13 cellular contexts compared by ENCODE assay signal in the genomic region with DNA sequence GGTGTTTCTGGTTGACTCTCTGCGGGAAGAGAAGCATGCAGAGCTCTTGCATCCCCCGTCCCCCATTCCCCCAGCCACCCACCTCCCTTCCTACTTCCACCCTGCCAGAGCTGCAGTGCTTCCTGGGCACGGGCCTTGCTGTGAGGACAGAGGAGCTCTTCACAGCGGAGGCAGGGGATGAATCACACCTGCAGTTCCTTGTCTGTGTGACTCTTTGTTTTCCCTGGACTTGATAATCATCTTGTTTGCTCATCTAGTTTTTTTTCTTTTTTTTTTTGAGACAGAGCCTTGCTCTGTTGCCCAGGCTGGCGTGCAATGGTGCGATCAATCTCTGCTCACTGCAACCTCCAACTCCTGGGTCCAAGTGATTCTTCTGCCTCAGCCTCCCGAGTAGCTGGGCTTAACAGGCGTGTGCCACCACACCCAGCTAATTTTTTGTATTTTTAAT. TPM values are rescaled to one million over a fixed set of nuclear protein-coding genes. Genes with fewer than 3 reads are reported as not detected.
DNase-seq lines count a peak whose midpoint lies in the region; TF ChIP-seq lines count a peak whose summit lies in the region.
"Had no signal": no experiment of that assay in that cellular context is flagged by ENCODE, and none has a peak within 500 bp of the region (broad histone marks: within the 10 kb centered on the region; RNA-seq: fewer than 3 reads in every experiment).

No MANE protein-coding gene starts in this region.

- H3K4me1 Mint-ChIP-seq in endodermal cell: peaks cover 7% of the 10 kb centered on the region

- POLR2A ChIA-PET in GM10248 (lab: Yijun Ruan, JAX): no interaction called here

- no peak overlapping the region for H3K9ac ChIP-seq in endodermal cell (ENCODE audit: extremely low read depth, low read length, poor library complexity, severe bottlenecking)
- H3K9ac ChIP-seq: BLaER1 treated with 17β-estradiol and CSF1 and Interleukin-3, amounts not matched to agents 10 nM and 100 nM had no signal

- 89 to 92% methylated on average over 7 to 8 of the region's 8 CpGs for WGBS in endodermal cell (ENCODE audit: insufficient coverage in 1 of 2, insufficient read length in 1 of 2), 2 experiments
- 91 to 94% methylated on average over 8 of the region's 8 CpGs for WGBS in thyroid gland, 2 donors

- no peaks in the 10 kb centered on the region for H3K9me3 ChIP-seq in Peyer's patch
- H3K9me3 ChIP-seq in endodermal cell (ENCODE audit: control insufficient read depth, low read length): peaks cover 4% of the 10 kb centered on the region
- H3K9me3 ChIP-seq in thyroid gland: no peaks in the 10 kb centered on the region

- H3K4me3 ChIP-seq in Peyer's patch (no peak overlapping the region), endodermal cell (ENCODE audit: low read length) (no peak overlapping the region), thyroid gland (replicated peaks in 1 of 3) (no peak overlapping the region)
- H3K4me3 ChIP-seq: BLaER1 treated with 17β-estradiol and CSF1 and Interleukin-3, amounts not matched to agents 10 nM and 100 nM had no signal

- peak overlapping the region; percentile 70 for H3K27ac Mint-ChIP-seq in endodermal cell
- H3K27ac Mint-ChIP-seq: stimulated activated naive B cell treated with anti-CD40 and anti-IgM and Interleukin-4, amounts not matched to agents 10 μg/mL and 1 μg/mL and 100 μg/mL, for 72 hours had no signal

- TF ChIP-seq POLR2A in Peyer's patch (IDR thresholded peaks at IDR 0.05): no peak
- TF ChIP-seq POLR2A in thyroid gland (IDR thresholded peaks at IDR 0.05): no peak

- H3K9me3 Mint-ChIP-seq in endodermal cell: peaks cover 13% of the 10 kb centered on the region

- H3K27ac ChIP-seq in Peyer's patch: peak overlapping the region in 3 of 4 donors; percentile 22 to 71 (median 52)
- H3K27ac ChIP-seq in endodermal cell (ENCODE audit: low read depth, low read length): no peak overlapping the region
- no peak overlapping the region for H3K27ac ChIP-seq in thyroid gland
- H3K27ac ChIP-seq: BLaER1 treated with 17β-estradiol and CSF1 and Interleukin-3, amounts not matched to agents 10 nM and 100 nM had no signal

- CTCF ChIA-PET in GM10248 (lab: Yijun Ruan, JAX): interaction anchor here (1.3 kb wide), 1 partner anchor 13 kb away, joined by 3 read pairs; no protein-coding TSS in a partner anchor

- no peaks in the 10 kb centered on the region for H3K27me3 Mint-ChIP-seq in endodermal cell (ENCODE audit: insufficient read depth)
- H3K27me3 Mint-ChIP-seq: stimulated activated naive B cell treated with anti-CD40 and anti-IgM and Interleukin-4, amounts not matched to agents 10 μg/mL and 1 μg/mL and 100 μg/mL, for 72 hours had no signal

- TF ChIP-seq CTCF in Peyer's patch (IDR thresholded peaks at IDR 0.05) (no peak), endodermal cell (conservative IDR thresholded peaks at IDR 0.05) (no peak), GM10248 (IDR thresholded peaks at IDR 0.05; ENCODE audit: control extremely low read depth, extremely low read depth, low read depth, missing control alignments) (no peak), thyroid gland (IDR thresholded peaks at IDR 0.05) (no peak)

- peak; percentile 62 for DNase-seq in EL
- DNase-seq in Peyer's patch: peak in 2 of 3 donors; percentile 64 to 71
- DNase-seq in endodermal cell: no peak
- peak; percentile 15 for DNase-seq in putamen (ENCODE audit: low spot score)
- no peak for DNase-seq in NCI-H82 (lab: John Stamatoyannopoulos, UW)
- DNase-seq in GM10248 (ENCODE audit: extremely low spot score): no peak
- no peak for DNase-seq in thyroid gland
- DNase-seq in COR-L47 (lab: John Stamatoyannopoulos, UW): no peak
- DNase-seq: activated T-cell treated with anti-CD3 and anti-CD28 coated beads for 4 hours; NCI-H1694 treated with DMSO at 0.1 percent for 48 hours; stimulated activated CD4-positive, alpha-beta T cell treated with anti-CD3 and anti-CD28 coated beads, Interleukin-2, amount 100 ng/mL, for 48 hours; stimulated activated naive B cell treated with anti-CD40 and anti-IgM and Interleukin-4, amounts not matched to agents 10 μg/mL and 1 μg/mL and 100 μg/mL, for 72 hours had no signal

- H3K4me1 ChIP-seq in Peyer's patch (peaks cover 0 to 5% (median 0%) of the 10 kb centered on the region in 4 donors), endodermal cell (ENCODE audit: control insufficient read depth, insufficient read depth, low read length) (no peaks in the 10 kb centered on the region), thyroid gland (peaks cover 0 to 10% of the 10 kb centered on the region in 2 donors)

- H3K36me3 ChIP-seq in Peyer's patch (no peaks in the 10 kb centered on the region), endodermal cell (ENCODE audit: control insufficient read depth, insufficient read depth, low read length) (no peaks in the 10 kb centered on the region), thyroid gland (no peaks in the 10 kb centered on the region)
- H3K36me3 ChIP-seq: BLaER1 treated with 17β-estradiol and CSF1 and Interleukin-3, amounts not matched to agents 10 nM and 100 nM had no signal

- H3K4me3 Mint-ChIP-seq in endodermal cell: no peak overlapping the region
- H3K4me3 Mint-ChIP-seq: stimulated activated naive B cell treated with anti-CD40 and anti-IgM and Interleukin-4, amounts not matched to agents 10 μg/mL and 1 μg/mL and 100 μg/mL, for 72 hours had no signal

- intact Hi-C loops in thyroid gland (cut with DNase I): no loop called here

- H3K36me3 Mint-ChIP-seq in endodermal cell (ENCODE audit: low read depth): peaks cover 28% of the 10 kb centered on the region

- H3K27me3 ChIP-seq in Peyer's patch (no peaks in the 10 kb centered on the region), endodermal cell (ENCODE audit: control insufficient read depth, insufficient read depth, low read length, poor library complexity, severe bottlenecking) (no peaks in the 10 kb centered on the region), thyroid gland (no peaks in the 10 kb centered on the region)
- H3K27me3 ChIP-seq: BLaER1 treated with 17β-estradiol and CSF1 and Interleukin-3, amounts not matched to agents 10 nM and 100 nM had no signal

RNA-seq across cellular contexts. Expression of a gene that starts 27.8 kb away (rescaled TPM):
- total RNA-seq in Peyer's patch (100 to 1,000 TPM in 3 of 4 donors, 10 to 100 TPM in 1; 52.8 to 450 (median 392) TPM), endodermal cell (10 to 100 TPM; 32.7 to 38.9 TPM), thyroid gland (10 to 100 TPM; 36.4 to 62.8 (median 55.0) TPM)
- 28.5 TPM for polyA plus RNA-seq in endodermal cell (2013, experiment 1 of 2)
- polyA plus RNA-seq in endodermal cell (2013, experiment 2 of 2): 27.2 TPM

Comparison
In these comparisons a context has a peak if more than half of its experiments do, and no peak if none do; other contexts are left out.
1. DNase-seq: peak in EL (single experiment), Peyer's patch (2 of 3) and putamen (single experiment); none in endodermal cell (single experiment), NCI-H82 (single experiment), GM10248 (single experiment), thyroid gland (0 of 2) and COR-L47 (single experiment).
2. H3K27ac ChIP-seq: peak in Peyer's patch (3 of 4); none in endodermal cell (single experiment) and thyroid gland (0 of 3).